8 cellular contexts compared by ENCODE assay signal in the genomic region with DNA sequence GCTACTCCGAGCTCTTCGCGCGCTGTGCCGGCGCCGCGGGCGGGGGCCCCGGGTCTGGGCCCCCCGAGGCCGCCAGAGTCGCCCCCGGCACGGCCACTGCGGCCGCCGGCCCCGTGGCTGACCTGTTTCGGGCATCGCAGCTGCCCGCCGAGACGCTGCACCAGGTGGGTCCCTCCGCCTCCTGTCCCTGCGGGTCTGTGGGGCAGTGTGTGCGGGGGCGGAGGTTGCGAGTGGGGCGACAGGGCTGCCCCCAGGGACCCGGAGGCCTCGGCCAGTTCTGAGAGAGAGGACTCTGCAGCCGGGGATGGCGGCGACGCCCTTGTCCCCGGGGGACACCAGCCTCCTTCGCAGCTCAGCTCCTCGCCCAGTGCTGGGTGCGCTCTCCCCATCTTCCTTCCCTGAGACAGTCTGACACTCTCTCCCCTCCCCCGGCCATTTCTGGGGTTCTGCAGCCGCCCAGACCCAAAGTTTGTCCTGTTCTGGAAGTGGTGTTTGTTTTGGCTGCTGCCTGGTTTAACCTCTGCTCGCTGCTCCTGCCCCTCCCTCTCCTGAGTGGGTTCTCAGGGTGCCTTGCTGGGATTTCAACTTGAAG. TPM values are rescaled to one million over a fixed set of nuclear protein-coding genes. Genes with fewer than 3 reads are reported as not detected.
DNase-seq lines count a peak whose midpoint lies in the region; ATAC-seq and TF ChIP-seq lines count a peak whose summit lies in the region.

No MANE protein-coding gene starts in this region.

- no peaks in the 10 kb centered on the region for H3K36me3 Mint-ChIP-seq in activated T-helper 1 cell treated with anti-CD3 and anti-CD28 coated beads, Interleukin-12 subunit alpha, Interleukin-12 subunit beta, Interleukin-2, Interleukin-4 antibody, amounts not matched to agents 30 ng/mL and 10 ng/mL and 1 ng/mL, durations not matched to agents 14 hours and 24 hours and 36 hours (ENCODE audit: low read depth)

- H3K27me3 Mint-ChIP-seq in activated T-helper 1 cell treated with anti-CD3 and anti-CD28 coated beads, Interleukin-12 subunit alpha, Interleukin-12 subunit beta, Interleukin-2, Interleukin-4 antibody, amounts not matched to agents 30 ng/mL and 10 ng/mL and 1 ng/mL, durations not matched to agents 14 hours and 24 hours and 36 hours (ENCODE audit: insufficient read depth): peaks cover 24% of the 10 kb centered on the region

- no peak for TF ChIP-seq CTCF in psoas muscle (IDR thresholded peaks at IDR 0.05)

- intact Hi-C loops in activated T-helper 1 cell treated with anti-CD3 and anti-CD28 coated beads, Interleukin-12 subunit alpha, Interleukin-12 subunit beta, Interleukin-2, Interleukin-4 antibody, amounts not matched to agents 30 ng/mL and 10 ng/mL and 1 ng/mL, durations not matched to agents 14 hours and 24 hours and 36 hours (cut with micrococcal nuclease): loop anchor here (2.0 kb wide), 1 partner anchor 76 kb away; a partner anchor contains a TSS
- intact Hi-C loops in head of caudate nucleus (cut with DNase I): no loop called here
- intact Hi-C loops in psoas muscle (cut with DNase I): no loop called here

- H3K9me3 Mint-ChIP-seq in activated T-helper 1 cell treated with anti-CD3 and anti-CD28 coated beads, Interleukin-12 subunit alpha, Interleukin-12 subunit beta, Interleukin-2, Interleukin-4 antibody, amounts not matched to agents 30 ng/mL and 10 ng/mL and 1 ng/mL, durations not matched to agents 14 hours and 24 hours and 36 hours: no peaks in the 10 kb centered on the region

- peak overlapping the region; percentile 66 for H3K4me3 ChIP-seq in psoas muscle

- no peaks in the 10 kb centered on the region for H3K36me3 ChIP-seq in psoas muscle (ENCODE audit: insufficient read depth in 1 of 2, low read depth in 1 of 2)

- no peaks in the 10 kb centered on the region for H3K4me1 ChIP-seq in psoas muscle

- no peaks in the 10 kb centered on the region for H3K4me1 Mint-ChIP-seq in activated T-helper 1 cell treated with anti-CD3 and anti-CD28 coated beads, Interleukin-12 subunit alpha, Interleukin-12 subunit beta, Interleukin-2, Interleukin-4 antibody, amounts not matched to agents 30 ng/mL and 10 ng/mL and 1 ng/mL, durations not matched to agents 14 hours and 24 hours and 36 hours (ENCODE audit: low read depth)

- H3K4me3 Mint-ChIP-seq in activated T-helper 1 cell treated with anti-CD3 and anti-CD28 coated beads, Interleukin-12 subunit alpha, Interleukin-12 subunit beta, Interleukin-2, Interleukin-4 antibody, amounts not matched to agents 30 ng/mL and 10 ng/mL and 1 ng/mL, durations not matched to agents 14 hours and 24 hours and 36 hours: peak overlapping the region; percentile 74

- 0 to 24% (median 1%) methylated on average over 5 to 43 of the region's 43 CpGs for WGBS in psoas muscle, 3 donors

- H3K27ac ChIP-seq in psoas muscle: no peak overlapping the region

- H3K27ac Mint-ChIP-seq in activated T-helper 1 cell treated with anti-CD3 and anti-CD28 coated beads, Interleukin-12 subunit alpha, Interleukin-12 subunit beta, Interleukin-2, Interleukin-4 antibody, amounts not matched to agents 30 ng/mL and 10 ng/mL and 1 ng/mL, durations not matched to agents 14 hours and 24 hours and 36 hours: no peak overlapping the region

- peak; percentile 29 for ATAC-seq in GM19395 (IDR thresholded peaks at IDR 0.05; ENCODE audit: unreplicated experiment)
- ATAC-seq in HG03460 (IDR thresholded peaks at IDR 0.05; ENCODE audit: unreplicated experiment): peak; percentile 24
- peak in 1 of 4 donors; percentile 12 for ATAC-seq in psoas muscle
- no peak for ATAC-seq in HG03095 (IDR thresholded peaks at IDR 0.05; ENCODE audit: unreplicated experiment)

- peaks cover 5% of the 10 kb centered on the region for H3K9me3 ChIP-seq in psoas muscle

- peaks cover 0 to 21% (median 0%) of the 10 kb centered on the region in 3 donors for H3K27me3 ChIP-seq in psoas muscle (ENCODE audit: insufficient read depth in 3 of 3, low read length in 2 of 3)

- DNase-seq in AG08396 (ENCODE audit: low spot score) (peak; percentile 17), head of caudate nucleus (peak in 35 of 42 donors; percentile 3 to 50 (median 20)), psoas muscle (peak; percentile 14 to 52)
- no peak for DNase-seq in activated T-helper 1 cell treated with anti-CD3 and anti-CD28 coated beads, Interleukin-12 subunit alpha, Interleukin-12 subunit beta, Interleukin-2, Interleukin-4 antibody, amounts not matched to agents 30 ng/mL and 10 ng/mL and 1 ng/mL, durations not matched to agents 14 hours and 24 hours and 36 hours (ENCODE audit: low spot score)
- no peak for DNase-seq in activated CD4-positive, CD25-positive, alpha-beta regulatory T cell treated with anti-CD3 and anti-CD28 coated beads, Interleukin-2, amount 50 U/mL, for 72 hours

RNA-seq across cellular contexts. Expression of a gene that starts 0.6 kb away (rescaled TPM):
- total RNA-seq in activated T-helper 1 cell treated with anti-CD3 and anti-CD28 coated beads, Interleukin-12 subunit alpha, Interleukin-12 subunit beta, Interleukin-2, Interleukin-4 antibody, amounts not matched to agents 30 ng/mL and 10 ng/mL and 1 ng/mL, durations not matched to agents 14 hours and 24 hours and 36 hours: not detected in 2 replicates
- 1 to 10 TPM in 2 of 4 donors, under 1 TPM in 2; 0.84 to 2.3 (median 1.1) TPM for total RNA-seq in psoas muscle
- under 1 TPM; 0.16 to 0.39 (median 0.17) TPM for polyA plus RNA-seq in psoas muscle

Comparison
In these comparisons a context has a peak if more than half of its experiments do, and no peak if none do; other contexts are left out.
1. DNase-seq: peak in AG08396 (single experiment), head of caudate nucleus (35 of 42) and psoas muscle (2 of 2); none in activated T-helper 1 cell treated with anti-CD3 and anti-CD28 coated beads, Interleukin-12 subunit alpha, Interleukin-12 subunit beta, Interleukin-2, Interleukin-4 antibody, amounts not matched to agents 30 ng/mL and 10 ng/mL and 1 ng/mL, durations not matched to agents 14 hours and 24 hours and 36 hours (single experiment) and activated CD4-positive, CD25-positive, alpha-beta regulatory T cell treated with anti-CD3 and anti-CD28 coated beads, Interleukin-2, amount 50 U/mL, for 72 hours (single experiment).